8 cellular contexts compared by ENCODE assay signal in genomic region chr11:93542753-93543246, GRCh38. TPM values are rescaled to one million over a fixed set of nuclear protein-coding genes. Genes with fewer than 3 reads are reported as not detected.
DNase-seq lines count a peak whose midpoint lies in the region; ATAC-seq, FAIRE-seq and TF ChIP-seq lines count a peak whose summit lies in the region.

No MANE protein-coding gene starts in this region.

- CTCF ChIA-PET in CD8-positive, alpha-beta memory T cell (lab: Charles Lee) = no interaction called here

- TF ChIP-seq CTCF in ascending aorta (IDR thresholded peaks at IDR 0.05) = no peak
- TF ChIP-seq CTCF in keratinocyte (optimal IDR thresholded peaks at IDR 0.05 in 1 of 3, IDR thresholded peaks at IDR 0.05 in 1 of 3, conservative IDR thresholded peaks at IDR 0.05 in 1 of 3; ENCODE audit: extremely low read depth in 1 of 3, insufficient read depth in 2 of 3, low read length in 3 of 3) = no peak

- peak overlapping the region; percentile 82 to 93 (median 85) for H3K4me3 Mint-ChIP-seq in CD8-positive, alpha-beta memory T cell
- peak overlapping the region; percentile 83 to 85 for H3K4me3 Mint-ChIP-seq in stimulated activated naive CD8-positive, alpha-beta T cell treated with anti-CD3 and anti-CD28 coated beads, Interleukin-15, amount 100 ng/mL, for 72 hours

- H3K27ac Mint-ChIP-seq in CD8-positive, alpha-beta memory T cell = peak overlapping the region in 2 of 8 donors; percentile 45 to 71
- H3K27ac Mint-ChIP-seq in stimulated activated naive CD8-positive, alpha-beta T cell treated with anti-CD3 and anti-CD28 coated beads, Interleukin-15, amount 100 ng/mL, for 72 hours = peak overlapping the region; percentile 8 to 36

- no peaks in the 10 kb centered on the region for H3K9me3 ChIP-seq in CD8-positive, alpha-beta memory T cell (ENCODE audit: low read length)
- no peaks in the 10 kb centered on the region for H3K9me3 ChIP-seq in ascending aorta
- no peaks in the 10 kb centered on the region for H3K9me3 ChIP-seq in keratinocyte (ENCODE audit: control insufficient read depth, low read depth, low read length)

- H3K27me3 ChIP-seq in CD8-positive, alpha-beta memory T cell (ENCODE audit: insufficient read depth, low read length, poor library complexity, severe bottlenecking) = no peaks in the 10 kb centered on the region
- H3K27me3 ChIP-seq in ascending aorta = no peaks in the 10 kb centered on the region
- H3K27me3 ChIP-seq in keratinocyte (ENCODE audit: control insufficient read depth, extremely low read depth, insufficient read depth, low read length) = peaks cover 13% of the 10 kb centered on the region

- dilution Hi-C loops in keratinocyte (cut with MboI; ENCODE audit: extremely low pct_ligation_motif_present, low sequenced_read_pairs) = no loop called here

- no peaks in the 10 kb centered on the region for H3K4me1 ChIP-seq in CD8-positive, alpha-beta memory T cell (ENCODE audit: insufficient read depth, low read length)
- H3K4me1 ChIP-seq in ascending aorta (peaks cover under 1 to 18% of the 10 kb centered on the region in 2 donors), keratinocyte (ENCODE audit: control insufficient read depth, extremely low read depth, insufficient read depth, low read length) (peaks cover 13% of the 10 kb centered on the region)

- peak overlapping the region; percentile 64 for H3K4me2 ChIP-seq in keratinocyte (ENCODE audit: control insufficient read depth, extremely low read depth, insufficient read depth, low read depth, low read length)

- no peaks in the 10 kb centered on the region for H4K20me1 ChIP-seq in keratinocyte (ENCODE audit: control insufficient read depth, extremely low read depth, insufficient read depth, low read length)

- no peak overlapping the region for H3K27ac ChIP-seq in CD8-positive, alpha-beta memory T cell (ENCODE audit: low read depth, low read length)
- peak overlapping the region; percentile 95 to 97 for H3K27ac ChIP-seq in ascending aorta
- no peak overlapping the region for H3K27ac ChIP-seq in keratinocyte (ENCODE audit: control insufficient read depth, insufficient read depth, low read length)

- H3K4me3 ChIP-seq in CD8-positive, alpha-beta memory T cell (ENCODE audit: low read length) = peak overlapping the region; percentile 44
- peak overlapping the region; percentile 94 to 96 for H3K4me3 ChIP-seq in ascending aorta
- peak overlapping the region; percentile 19 to 67 (median 29) for H3K4me3 ChIP-seq in keratinocyte (ENCODE audit: control insufficient read depth in 2 of 3, extremely low read depth in 1 of 3, insufficient read depth in 2 of 3, low read depth in 1 of 3, low read length in 3 of 3)

- H3K9ac ChIP-seq in keratinocyte (ENCODE audit: control insufficient read depth, extremely low read depth, insufficient read depth, low read length) = no peak overlapping the region

- no peaks in the 10 kb centered on the region for H3K9me1 ChIP-seq in keratinocyte (ENCODE audit: control insufficient read depth, extremely low read depth, insufficient read depth, low read length)

- H3K79me2 ChIP-seq in keratinocyte (ENCODE audit: control insufficient read depth, insufficient read depth, low read length) = no peaks in the 10 kb centered on the region

- peak in 1 of 5 donors; percentile 1 for DNase-seq in CD8-positive, alpha-beta memory T cell
- DNase-seq in ascending aorta (ENCODE audit: low spot score in 2 of 2) (no peak), keratinocyte (ENCODE audit: low read depth, low spot score) (no peak), DMS114 treated with DMSO at 0.1 percent for 48 hours (lab: John Stamatoyannopoulos, UW; ENCODE audit: unreplicated experiment) (no peak), NCI-H128 (lab: John Stamatoyannopoulos, UW; ENCODE audit: unreplicated experiment) (no peak)
- peak; percentile 17 to 27 for DNase-seq in stimulated activated naive CD8-positive, alpha-beta T cell treated with anti-CD3 and anti-CD28 coated beads, Interleukin-15, amount 100 ng/mL, for 72 hours

- ATAC-seq in GM19463 (IDR thresholded peaks at IDR 0.05; ENCODE audit: unreplicated experiment) = peak; percentile 34
- ATAC-seq in HG03520 (IDR thresholded peaks at IDR 0.05; ENCODE audit: unreplicated experiment) = peak; percentile 33
- peak; percentile 67 for ATAC-seq in stimulated activated naive CD8-positive, alpha-beta T cell treated with anti-CD3 and anti-CD28 coated beads, Interleukin-15, amount 100 ng/mL, for 72 hours

- intact Hi-C loops in ascending aorta (cut with DNase I) = loop anchor here (1.0 to 10.0 kb wide), 6 partner anchors 24 to 345 kb away; partner anchors contain the start of genes C11orf54, CEP295, MED17 and SLC36A4

- H3K27me3 Mint-ChIP-seq in CD8-positive, alpha-beta memory T cell = peaks cover 9 to 47% of the 10 kb centered on the region in 2 donors
- H3K27me3 Mint-ChIP-seq in stimulated activated naive CD8-positive, alpha-beta T cell treated with anti-CD3 and anti-CD28 coated beads, Interleukin-15, amount 100 ng/mL, for 72 hours = peaks cover 31% of the 10 kb centered on the region

- H3K36me3 Mint-ChIP-seq in CD8-positive, alpha-beta memory T cell = no peaks in the 10 kb centered on the region

- POLR2A ChIA-PET in CD8-positive, alpha-beta memory T cell (lab: Charles Lee) = no interaction called here

- no peaks in the 10 kb centered on the region for H3K9me3 Mint-ChIP-seq in CD8-positive, alpha-beta memory T cell
- no peaks in the 10 kb centered on the region for H3K9me3 Mint-ChIP-seq in stimulated activated naive CD8-positive, alpha-beta T cell treated with anti-CD3 and anti-CD28 coated beads, Interleukin-15, amount 100 ng/mL, for 72 hours

- peak overlapping the region; percentile 64 for H2AFZ ChIP-seq in keratinocyte (ENCODE audit: control insufficient read depth, low read length)

- FAIRE-seq in keratinocyte (lab: Jason Lieb, UNC) = no peak

- peaks cover 15 to 22% (median 20%) of the 10 kb centered on the region in 3 donors for H3K4me1 Mint-ChIP-seq in CD8-positive, alpha-beta memory T cell
- peaks cover 21% of the 10 kb centered on the region for H3K4me1 Mint-ChIP-seq in stimulated activated naive CD8-positive, alpha-beta T cell treated with anti-CD3 and anti-CD28 coated beads, Interleukin-15, amount 100 ng/mL, for 72 hours

- H3K36me3 ChIP-seq in CD8-positive, alpha-beta memory T cell (ENCODE audit: insufficient read depth, low read length) = no peaks in the 10 kb centered on the region
- H3K36me3 ChIP-seq in ascending aorta = no peaks in the 10 kb centered on the region
- no peaks in the 10 kb centered on the region for H3K36me3 ChIP-seq in keratinocyte (ENCODE audit: control insufficient read depth in 2 of 2, extremely low read depth in 1 of 2, insufficient read depth in 2 of 2, low read length in 2 of 2)

RNA-seq across cellular contexts. Expression of gene SMCO4, which starts 0.4 kb away (rescaled TPM):
- 10 to 100 TPM in 1 of 2 experiments, 1 to 10 TPM in 1; 8.2 to 10.8 TPM for total RNA-seq in CD8-positive, alpha-beta memory T cell
- 9.0 TPM for polyA plus RNA-seq in CD8-positive, alpha-beta memory T cell
- total RNA-seq in ascending aorta = 89.2 TPM
- 1.5 to 3.8 TPM (median 1.9 TPM) in 3 replicates for polyA plus RNA-seq in keratinocyte
- polyA plus RNA-seq in keratinocyte (2011; ENCODE audit: low read depth) = not detected
- polyA plus RNA-seq in keratinocyte (2011; cell fraction: cytosol; rRNA removed) = 1.4 TPM in 2 replicates
- 0.20 and 0.75 TPM in 2 replicates for polyA plus RNA-seq in keratinocyte (2011; cell fraction: nucleus; rRNA removed)
- 0.92 and 2.1 TPM in 2 replicates for polyA plus RNA-seq in keratinocyte (2012; ENCODE audit: low replicate concordance)
- 0.32 TPM in 1 of 3 replicates, not detected in the others for polyA minus RNA-seq in keratinocyte
- not detected for polyA minus RNA-seq in keratinocyte (2011; cell fraction: cytosol; rRNA and poly(A)+ RNA removed)
- polyA minus RNA-seq in keratinocyte (2011; cell fraction: nucleus; rRNA and poly(A)+ RNA removed) = not detected in 2 replicates

Comparison
In these comparisons a context has a peak if more than half of its experiments do, and no peak if none do; other contexts are left out.
1. DNase-seq: peak in stimulated activated naive CD8-positive, alpha-beta T cell treated with anti-CD3 and anti-CD28 coated beads, Interleukin-15, amount 100 ng/mL, for 72 hours (2 of 2); none in ascending aorta (0 of 2), keratinocyte (single experiment), DMS114 treated with DMSO at 0.1 percent for 48 hours (single experiment) and NCI-H128 (single experiment).
2. H3K27ac ChIP-seq: peak in ascending aorta (2 of 2); none in CD8-positive, alpha-beta memory T cell (single experiment) and keratinocyte (single experiment).
3. H3K4me3 ChIP-seq: peak in every context shown above with its lines; median percentile 95 in ascending aorta; 44 in CD8-positive, alpha-beta memory T cell; 29 in keratinocyte.
4. Peak in every context shown above with its lines, with median percentiles within 50 percentile points of each other: ATAC-seq.